11 cellular contexts compared by ENCODE assay signal in genomic region chr3:46559030-46559704, GRCh38. TPM values are rescaled to one million over a fixed set of nuclear protein-coding genes. Genes with fewer than 3 reads are reported as not detected.
A peak's percentile ranks its signal among the peaks of the same experiment; 100 is the strongest.
DNase-seq lines count a peak whose midpoint lies in the region; ATAC-seq, FAIRE-seq and TF ChIP-seq lines count a peak whose summit lies in the region.
"Had no signal": no experiment of that assay in that cellular context is flagged by ENCODE, and none has a peak within 500 bp of the region (broad histone marks: within the 10 kb centered on the region; RNA-seq: fewer than 3 reads in every experiment).

No MANE protein-coding gene starts in this region.

- POLR2A ChIA-PET in CD8-positive, alpha-beta T cell (lab: Charles Lee): interaction anchor here (1.9 to 2.1 kb wide), 2 partner anchors 20 to 71 kb away, joined by 11 to 27 read pairs; no protein-coding TSS in a partner anchor
- POLR2A ChIA-PET in GM12878 (lab: Charles Lee): interaction anchor here (1.0 kb wide), 1 partner anchor 63 kb away, joined by 3 read pairs; no protein-coding TSS in a partner anchor

- peak overlapping the region; percentile 84 for H3K4me2 ChIP-seq in GM12878 (ENCODE audit: control insufficient read depth, insufficient read depth)

- CTCF ChIA-PET in CD8-positive, alpha-beta T cell (lab: Charles Lee): interaction anchor here (0.8 to 7.5 kb wide), 21 partner anchors 10 to 283 kb away, joined by 3 to 301 read pairs (median 5); partner anchors contain the start of gene RTP3
- CTCF ChIA-PET in GM12878 (lab: Yijun Ruan, JAX): interaction anchor here (0.6 to 7.3 kb wide), 18 partner anchors 20 to 343 kb away, joined by 3 to 111 read pairs (median 4); partner anchors contain the start of gene RTP3

- no peaks in the 10 kb centered on the region for H3K27me3 ChIP-seq in CD8-positive, alpha-beta T cell (ENCODE audit: insufficient read depth, low read length)
- no peaks in the 10 kb centered on the region for H3K27me3 ChIP-seq in GM12878 (replicated peaks in 1 of 2; ENCODE audit: control insufficient read depth in 2 of 2, insufficient read depth in 2 of 2, low read length in 1 of 2)
- H3K27me3 ChIP-seq in gastroesophageal sphincter: peaks cover 22% of the 10 kb centered on the region
- H3K27me3 ChIP-seq: transverse colon had no signal

- FAIRE-seq in GM12878 (lab: Jason Lieb, UNC): no peak

- no peak for TF ChIP-seq RAD21 in GM12878 (IDR thresholded peaks at IDR 0.05; ENCODE audit: insufficient read depth, low read depth, low read length)

- peak overlapping the region; percentile 99 for H2AFZ ChIP-seq in GM12878 (ENCODE audit: control insufficient read depth, low read depth, low read length)

- no peaks in the 10 kb centered on the region for H3K36me3 Mint-ChIP-seq in CD8-positive, alpha-beta T cell
- peaks cover 9% of the 10 kb centered on the region for H3K36me3 Mint-ChIP-seq in nephron progenitor cell (ENCODE audit: low read depth)

- peak overlapping the region; percentile 80 for H3K4me3 Mint-ChIP-seq in CD8-positive, alpha-beta T cell
- H3K4me3 Mint-ChIP-seq in nephron progenitor cell: peak overlapping the region; percentile 82

- H3K27ac ChIP-seq in CD8-positive, alpha-beta T cell (ENCODE audit: low read depth, low read length): no peak overlapping the region
- peak overlapping the region; percentile 70 for H3K27ac ChIP-seq in KOPT-K1 (ENCODE audit: low read depth, low read length, poor library complexity, severe bottlenecking)
- H3K27ac ChIP-seq in GM12878 (ENCODE audit: control insufficient read depth, insufficient read depth): no peak overlapping the region
- no peak overlapping the region for H3K27ac ChIP-seq in gastroesophageal sphincter

- no peak overlapping the region for H3K4me3 ChIP-seq in CD8-positive, alpha-beta T cell (ENCODE audit: low read depth, low read length)
- H3K4me3 ChIP-seq in GM12878 (peak overlapping the region; percentile 66; the same call in 1 of the 2 replicates), gastroesophageal sphincter (no peak overlapping the region)

- peaks cover 17% of the 10 kb centered on the region for H3K4me1 Mint-ChIP-seq in CD8-positive, alpha-beta T cell (ENCODE audit: low read depth)
- H3K4me1 Mint-ChIP-seq in nephron progenitor cell: peaks cover 31% of the 10 kb centered on the region

- no peaks in the 10 kb centered on the region for H3K9me3 ChIP-seq in CD8-positive, alpha-beta T cell (ENCODE audit: low read length)
- H3K9me3 ChIP-seq in KOPT-K1 (ENCODE audit: insufficient read depth, low read length, poor library complexity, severe bottlenecking) (peaks cover 5% of the 10 kb centered on the region), GM12878 (replicated peaks; ENCODE audit: control insufficient read depth, insufficient read depth, low read length) (no peaks in the 10 kb centered on the region; the same call in 2 of the 3 replicates), gastroesophageal sphincter (peaks cover 0 to 10% (median 0%) of the 10 kb centered on the region in 3 donors)
- H3K9me3 ChIP-seq: transverse colon had no signal

- H3K27me3 Mint-ChIP-seq in CD8-positive, alpha-beta T cell (ENCODE audit: low read depth): no peaks in the 10 kb centered on the region
- H3K27me3 Mint-ChIP-seq in nephron progenitor cell (ENCODE audit: low read depth, poor library complexity): peaks cover 1% of the 10 kb centered on the region

- TF ChIP-seq EP300 in GM12878 (IDR thresholded peaks at IDR 0.05; ENCODE audit: borderline replicate concordance in 1 of 2, control insufficient read depth in 1 of 2, low read depth in 2 of 2, low read length in 2 of 2): no peak
- TF ChIP-seq EP300 in gastroesophageal sphincter (IDR thresholded peaks at IDR 0.05): no peak

- no peak for TF ChIP-seq POLR2A in GM12878 (IDR thresholded peaks at IDR 0.05; ENCODE audit: low read depth, low read length)
- no peak for TF ChIP-seq POLR2A in gastroesophageal sphincter (IDR thresholded peaks at IDR 0.05)

- H3K36me3 ChIP-seq in CD8-positive, alpha-beta T cell (ENCODE audit: insufficient read depth, low read length): no peaks in the 10 kb centered on the region
- H3K36me3 ChIP-seq in KOPT-K1 (ENCODE audit: insufficient read depth, low read length) (no peaks in the 10 kb centered on the region), GM12878 (ENCODE audit: control insufficient read depth in 2 of 2, insufficient read depth in 2 of 2, low read length in 1 of 2) (no peaks in the 10 kb centered on the region), gastroesophageal sphincter (no peaks in the 10 kb centered on the region)
- H3K36me3 ChIP-seq: transverse colon had no signal

- H3K79me2 ChIP-seq in GM12878 (ENCODE audit: control insufficient read depth, insufficient read depth, low read length): no peaks in the 10 kb centered on the region

- WGBS in GM12878 (ENCODE audit: insufficient coverage, insufficient replicate concordance, low lambda C conversion rate, missing lambda C conversion rate): 70% methylated on average over 4 of the region's 4 CpGs
- 64 to 82% methylated on average over 4 of the region's 4 CpGs for WGBS in gastroesophageal sphincter (ENCODE audit: low coverage in 1 of 2), 2 donors

- in situ Hi-C loops in GM12878 (cut with MboI): loop anchor here (5.0 kb wide), 1 partner anchor 72 kb away; no protein-coding TSS in a partner anchor

- BruUV-seq in GM12878 (replicated peaks; lab: Mats Ljungman, UMichigan): no TSS peak

- H3K27ac Mint-ChIP-seq in CD8-positive, alpha-beta T cell: no peak overlapping the region
- no peak overlapping the region for H3K27ac Mint-ChIP-seq in nephron progenitor cell

- no peak for ATAC-seq in CD8-positive, alpha-beta T cell
- ATAC-seq in GM12878: peak; percentile 34
- no peak for ATAC-seq in GM18870 (IDR thresholded peaks at IDR 0.05; ENCODE audit: unreplicated experiment)
- no peak for ATAC-seq in HG03457 (IDR thresholded peaks at IDR 0.05; ENCODE audit: unreplicated experiment)
- ATAC-seq in gastroesophageal sphincter: no peak

- intact Hi-C loops in CD8-positive, alpha-beta T cell (cut with DNase I, micrococcal nuclease): loop anchor here in 1 of 2 experiments (2.0 to 5.0 kb wide), 3 partner anchors 62 to 282 kb away; partner anchors contain the start of gene RTP3
- intact Hi-C loops in GM12878 (cut with micrococcal nuclease; ENCODE audit: unreplicated experiment): loop anchor here (2.0 to 10.0 kb wide), 2 partner anchors 62 to 184 kb away; partner anchors contain the start of genes CCR5 and RTP3

- RAD21 ChIA-PET in GM12878 (lab: Charles Lee; ENCODE audit: unreplicated experiment): interaction anchor here (1.0 to 2.3 kb wide), 6 partner anchors 10 to 189 kb away, joined by 3 to 35 read pairs (median 4); no protein-coding TSS in a partner anchor

- H3K4me1 ChIP-seq in CD8-positive, alpha-beta T cell (ENCODE audit: insufficient read depth, low read length): peaks cover 5% of the 10 kb centered on the region
- H3K4me1 ChIP-seq in GM12878 (ENCODE audit: control insufficient read depth, insufficient read depth, low read length): no peaks in the 10 kb centered on the region
- no peaks in the 10 kb centered on the region for H3K4me1 ChIP-seq in gastroesophageal sphincter

- no peaks in the 10 kb centered on the region for H4K20me1 ChIP-seq in GM12878 (ENCODE audit: control insufficient read depth, insufficient read depth)

- SMC1A ChIA-PET in GM12878 (lab: Charles Lee; ENCODE audit: uncharacterized antibody, unreplicated experiment): interaction anchor here (0.8 to 2.6 kb wide), 11 partner anchors 10 to 97 kb away, joined by 3 to 23 read pairs (median 5); partner anchors contain the start of gene RTP3

- no peak overlapping the region for H3K9ac ChIP-seq in GM12878 (ENCODE audit: control insufficient read depth, insufficient read depth, low read length)

- no peaks in the 10 kb centered on the region for H3K9me3 Mint-ChIP-seq in CD8-positive, alpha-beta T cell
- peaks cover 29% of the 10 kb centered on the region for H3K9me3 Mint-ChIP-seq in nephron progenitor cell

- no peak for TF ChIP-seq CTCF in CD8-positive, alpha-beta T cell (IDR thresholded peaks at IDR 0.05)
- TF ChIP-seq CTCF in GM12878 (IDR thresholded peaks at IDR 0.05 in 2 of 3, conservative IDR thresholded peaks at IDR 0.05 in 1 of 3; ENCODE audit: control insufficient read depth in 2 of 3, extremely low read depth in 1 of 3, insufficient read depth in 1 of 3, low read depth in 3 of 3, low read length in 3 of 3) (no peak), nephron progenitor cell (IDR thresholded peaks at IDR 0.05) (no peak), gastroesophageal sphincter (IDR thresholded peaks at IDR 0.05) (no peak)

- no peak for DNase-seq in CD8-positive, alpha-beta T cell
- no peak for DNase-seq in GM12878 (ENCODE audit: low read depth, low spot score)
- DNase-seq in nephron progenitor cell: no peak
- no peak for DNase-seq in ureter (ENCODE audit: low spot score)
- DNase-seq: NCI-H1105 treated with DMSO at 0.1 percent for 48 hours had no signal

RNA-seq across cellular contexts. Expression of gene LRRC2, which starts 6.9 kb away (rescaled TPM):
- under 1 TPM; 0.33 to 0.75 TPM for total RNA-seq in CD8-positive, alpha-beta T cell
- total RNA-seq in GM12878 (2013; cell fraction: nucleolus; rRNA removed): not detected in 2 replicates
- total RNA-seq in GM12878 (2014; rRNA removed) (not detected in 2 replicates), GM12878 (2014; rRNA removed; fragmentation: Illumina TruSeq; extraction: Trizol) (not detected in 2 replicates), GM12878 (2021) (not detected in 2 replicates), ureter (0.81 TPM), gastroesophageal sphincter (1 to 10 TPM in 2 of 4 donors, under 1 TPM in 1, not detected in 1; 0.62 to 2.0 (median 1.1) TPM)
- not detected for polyA plus RNA-seq in GM12878 (2011; ENCODE audit: low read depth)
- polyA plus RNA-seq in GM12878 (2011; rRNA removed) (not detected in 2 replicates), GM12878 (2014; fragmentation: Illumina TruSeq; extraction: Trizol) (not detected in 2 replicates), GM12878 (2014; fragmentation: Nextera tagmentation; extraction: Ambion mirVana) (not detected), GM12878 (2014; rRNA removed) (not detected in 2 replicates), GM12878 (2016; fragmentation: Nextera tagmentation; extraction: Ambion mirVana) (not detected)
- polyA plus RNA-seq in GM12878 (2011; cell fraction: cytosol; rRNA removed): not detected in 2 replicates
- polyA plus RNA-seq in GM12878 (2011; cell fraction: nucleus; rRNA removed): not detected in 2 replicates
- polyA plus RNA-seq in GM12878 (2012): not detected in 2 replicates
- not detected in 2 replicates for polyA minus RNA-seq in GM12878 (2011; rRNA and poly(A)+ RNA removed)
- polyA minus RNA-seq in GM12878 (2011; cell fraction: cytosol; rRNA and poly(A)+ RNA removed): not detected in 2 replicates
- polyA minus RNA-seq in GM12878 (2011; cell fraction: nucleus; rRNA and poly(A)+ RNA removed): not detected in 2 replicates

RNA-seq across cellular contexts. Expression of gene FAM240A, which starts 53.2 kb away (rescaled TPM):
- not detected for total RNA-seq in CD8-positive, alpha-beta T cell
- total RNA-seq in GM12878 (2013; cell fraction: nucleolus; rRNA removed): not detected in 2 replicates
- total RNA-seq in GM12878 (2014; rRNA removed): not detected in 2 replicates
- total RNA-seq in GM12878 (2014; rRNA removed; fragmentation: Illumina TruSeq; extraction: Trizol): not detected in 2 replicates
- not detected in 2 replicates for total RNA-seq in GM12878 (2021)
- polyA plus RNA-seq in GM12878 (2011; ENCODE audit: low read depth): not detected
- polyA plus RNA-seq in GM12878 (2011; rRNA removed): not detected in 2 replicates
- polyA plus RNA-seq in GM12878 (2011; cell fraction: cytosol; rRNA removed): not detected in 2 replicates
- not detected in 2 replicates for polyA plus RNA-seq in GM12878 (2011; cell fraction: nucleus; rRNA removed)
- polyA plus RNA-seq in GM12878 (2012): not detected in 2 replicates
- not detected in 2 replicates for polyA plus RNA-seq in GM12878 (2014; fragmentation: Illumina TruSeq; extraction: Trizol)
- polyA plus RNA-seq in GM12878 (2014; fragmentation: Nextera tagmentation; extraction: Ambion mirVana): not detected
- not detected in 2 replicates for polyA plus RNA-seq in GM12878 (2014; rRNA removed)
- polyA plus RNA-seq in GM12878 (2016; fragmentation: Nextera tagmentation; extraction: Ambion mirVana): not detected
- polyA minus RNA-seq in GM12878 (2011; rRNA and poly(A)+ RNA removed): not detected in 2 replicates
- not detected in 2 replicates for polyA minus RNA-seq in GM12878 (2011; cell fraction: cytosol; rRNA and poly(A)+ RNA removed)
- not detected in 2 replicates for polyA minus RNA-seq in GM12878 (2011; cell fraction: nucleus; rRNA and poly(A)+ RNA removed)
- total RNA-seq in ureter: not detected
- not detected for total RNA-seq in gastroesophageal sphincter
- total RNA-seq: kidney epithelial cell, transverse colon had no signal
